15 cellular contexts compared by ENCODE assay signal in the genomic region with DNA sequence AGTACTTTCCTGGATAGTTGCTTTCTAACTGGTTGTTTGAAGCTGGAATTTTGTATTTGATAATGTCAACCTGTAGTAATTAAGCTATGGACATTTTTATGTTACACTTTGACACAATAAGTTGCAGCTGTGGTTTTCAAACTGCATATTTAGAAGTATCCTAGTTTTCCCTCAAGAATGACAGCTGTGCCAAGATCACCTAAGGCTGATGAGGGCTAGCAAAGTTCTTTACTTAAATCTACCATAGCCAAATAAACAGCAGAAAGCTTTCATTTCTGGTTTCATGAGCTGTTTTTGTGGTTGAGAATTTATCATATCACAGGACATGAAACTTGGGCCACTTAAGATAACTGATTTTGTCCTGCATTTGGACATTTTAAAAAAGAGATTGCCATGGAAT.
"Had no signal": no experiment of that assay in that cellular context is flagged by ENCODE, and none has a peak within 500 bp of the region (broad histone marks: within the 10 kb centered on the region; RNA-seq: fewer than 3 reads in every experiment).

No MANE protein-coding gene starts in this region.

- H3K27me3 ChIP-seq: esophagus muscularis mucosa, thyroid gland had no signal

- DNase-seq: activated CD4-positive, alpha-beta T cell treated with anti-CD3 and anti-CD28 coated beads for 4 hours; activated CD8-positive, alpha-beta memory T cell treated with anti-CD3 and anti-CD28 coated beads, Interleukin-2, amount 50 U/mL, for 48 hours; activated naive CD4-positive, alpha-beta T cell treated with Interleukin-2 at 50 U/mL for 16 hours; effector CD4-positive, alpha-beta T cell; mucosa of descending colon; naive thymus-derived CD4-positive, alpha-beta T cell; posterior cingulate gyrus; retina; stimulated activated CD4-positive, alpha-beta T cell treated with anti-CD3 and anti-CD28 coated beads, Interleukin-4, amount 100 ng/mL, for 1 hour; stimulated activated naive B cell treated with anti-CD40 and anti-IgM and Interleukin-4, amounts not matched to agents 10 μg/mL and 1 μg/mL and 100 μg/mL, for 72 hours; T-helper 17 cell; thyroid gland had no signal

- H3K4me3 Mint-ChIP-seq: T-helper 17 cell, WTC11 had no signal

- ATAC-seq: mucosa of descending colon; naive thymus-derived CD4-positive, alpha-beta T cell; T-helper 17 cell; WTC11 had no signal

- H3K27ac Mint-ChIP-seq: T-helper 17 cell, WTC11 had no signal

- H3K4me3 ChIP-seq: coronary artery, esophagus muscularis mucosa, mucosa of descending colon, thyroid gland had no signal

- H3K9me3 ChIP-seq: esophagus muscularis mucosa, mucosa of descending colon, thyroid gland had no signal

- H3K27ac ChIP-seq: coronary artery, thyroid gland had no signal

- H3K4me1 ChIP-seq: thyroid gland had no signal

- H3K36me3 Mint-ChIP-seq: naive thymus-derived CD4-positive, alpha-beta T cell; stimulated activated naive B cell treated with anti-CD40 and anti-IgM and Interleukin-4, amounts not matched to agents 10 μg/mL and 1 μg/mL and 100 μg/mL, for 72 hours; WTC11 had no signal

- H3K9me3 Mint-ChIP-seq: naive thymus-derived CD4-positive, alpha-beta T cell; stimulated activated naive B cell treated with anti-CD40 and anti-IgM and Interleukin-4, amounts not matched to agents 10 μg/mL and 1 μg/mL and 100 μg/mL, for 72 hours; WTC11 had no signal
